ENCODE assay signal across 20 cellular contexts in genomic region chr7:155222578-155222977, GRCh38.
"Had no signal": no experiment of that assay in that cellular context is flagged by ENCODE, and none has a peak within 500 bp of the region (broad histone marks: within the 10 kb centered on the region; RNA-seq: fewer than 3 reads in every experiment).

No MANE protein-coding gene starts in this region.

- H3K9me3 ChIP-seq: heart right ventricle, prostate gland, suprapubic skin, tibial nerve had no signal

- DNase-seq: activated CD8-positive, alpha-beta memory T cell treated with anti-CD3 and anti-CD28 coated beads, Interleukin-2, amount 50 U/mL, for 48 hours; activated naive CD4-positive, alpha-beta T cell treated with anti-CD3 and anti-CD28 coated beads, Interleukin-2, amount 10 ng/mL, durations not matched to agents 7 days and 5 days; activated T-cell treated with anti-CD3 and anti-CD28 coated beads, Interleukin-2, amount 50 U/mL, for 48 hours; amygdala; effector CD4-positive, alpha-beta T cell; heart right ventricle; islet precursor cell; left cardiac atrium; nephron progenitor cell; nucleus accumbens; stimulated activated CD4-positive, alpha-beta T cell treated with anti-CD3 and anti-CD28 coated beads, Interleukin-1b, Interleukin-23, amount 100 ng/mL, for 48 hours; stimulated activated naive CD8-positive, alpha-beta T cell treated with anti-CD3 and anti-CD28 coated beads, Interleukin-15, amount 100 ng/mL, for 72 hours; T1000 had no signal

- H3K27ac ChIP-seq: heart right ventricle, prostate gland, suprapubic skin, tibial nerve had no signal

- ATAC-seq: heart right ventricle; left cardiac atrium; stimulated activated naive CD8-positive, alpha-beta T cell treated with anti-CD3 and anti-CD28 coated beads, Interleukin-15, amount 100 ng/mL, for 72 hours had no signal

- H3K4me1 Mint-ChIP-seq: memory B cell had no signal

- H3K9me3 Mint-ChIP-seq: activated naive CD4-positive, alpha-beta T cell treated with anti-CD3 and anti-CD28 coated beads, Interleukin-2, amount 10 ng/mL, durations not matched to agents 7 days and 5 days; brain; dendritic cell treated with granulocyte-macrophage colony-stimulating factor and Interleukin-4, amounts not matched to agents 40 ng/mL and 50 ng/mL, for 4 days; memory B cell; nephron progenitor cell; stimulated activated naive CD8-positive, alpha-beta T cell treated with anti-CD3 and anti-CD28 coated beads, Interleukin-15, amount 100 ng/mL, for 72 hours; T-helper 1 cell treated with Interleukin-12 subunit alpha and Interleukin-12 subunit beta and Interleukin-4 antibody, amounts not matched to agents 30 μg/mL and 1 μg/mL, for 36 hours had no signal

- H3K36me3 Mint-ChIP-seq: activated naive CD4-positive, alpha-beta T cell treated with anti-CD3 and anti-CD28 coated beads, Interleukin-2, amount 10 ng/mL, durations not matched to agents 7 days and 5 days; brain; memory B cell had no signal

- H3K36me3 ChIP-seq: heart right ventricle, prostate gland, suprapubic skin, tibial nerve had no signal

- H3K4me1 ChIP-seq: heart right ventricle, tibial nerve had no signal

- H3K27ac Mint-ChIP-seq: activated naive CD4-positive, alpha-beta T cell treated with anti-CD3 and anti-CD28 coated beads, Interleukin-2, amount 10 ng/mL, durations not matched to agents 7 days and 5 days; dendritic cell treated with granulocyte-macrophage colony-stimulating factor and Interleukin-4, amounts not matched to agents 40 ng/mL and 50 ng/mL, for 4 days; memory B cell; nephron progenitor cell; stimulated activated naive CD8-positive, alpha-beta T cell treated with anti-CD3 and anti-CD28 coated beads, Interleukin-15, amount 100 ng/mL, for 72 hours; T-helper 1 cell treated with Interleukin-12 subunit alpha and Interleukin-12 subunit beta and Interleukin-4 antibody, amounts not matched to agents 30 μg/mL and 1 μg/mL, for 36 hours had no signal

- H3K4me3 ChIP-seq: heart right ventricle, prostate gland, suprapubic skin, tibial nerve had no signal

- H3K4me3 Mint-ChIP-seq: activated naive CD4-positive, alpha-beta T cell treated with anti-CD3 and anti-CD28 coated beads, Interleukin-2, amount 10 ng/mL, durations not matched to agents 7 days and 5 days; brain; dendritic cell treated with granulocyte-macrophage colony-stimulating factor and Interleukin-4, amounts not matched to agents 40 ng/mL and 50 ng/mL, for 4 days; memory B cell; nephron progenitor cell; stimulated activated naive CD8-positive, alpha-beta T cell treated with anti-CD3 and anti-CD28 coated beads, Interleukin-15, amount 100 ng/mL, for 72 hours; T-helper 1 cell treated with Interleukin-12 subunit alpha and Interleukin-12 subunit beta and Interleukin-4 antibody, amounts not matched to agents 30 μg/mL and 1 μg/mL, for 36 hours had no signal
